Comparison of ENCODE assay signal across 20 cellular contexts in genomic region chr3:15632212-15632580, GRCh38. TPM values are rescaled to one million over a fixed set of nuclear protein-coding genes. Genes with fewer than 3 reads are reported as not detected.
A peak's percentile ranks its signal among the peaks of the same experiment; 100 is the strongest.
DNase-seq lines count a peak whose midpoint lies in the region; ATAC-seq, FAIRE-seq and TF ChIP-seq lines count a peak whose summit lies in the region.
"Had no signal": no experiment of that assay in that cellular context is flagged by ENCODE, and none has a peak within 500 bp of the region (broad histone marks: within the 10 kb centered on the region; RNA-seq: fewer than 3 reads in every experiment).

No MANE protein-coding gene starts in this region.

- no peak for TF ChIP-seq POLR2A in esophagus muscularis mucosa (IDR thresholded peaks at IDR 0.05; ENCODE audit: low read depth)
- TF ChIP-seq POLR2A in gastrocnemius medialis (IDR thresholded peaks at IDR 0.05): no peak
- no peak for TF ChIP-seq POLR2A in GM12892 (IDR thresholded peaks at IDR 0.05; ENCODE audit: low read depth, low read length)

- no peak overlapping the region for H3K23ac ChIP-seq in H9 (ENCODE audit: insufficient read length, low read depth, low read length)

- H3K4me3 Mint-ChIP-seq in H9: peak overlapping the region in 1 of 2 experiments; percentile 23; a peak in 2 of 5 replicates
- H3K4me3 Mint-ChIP-seq: activated CD4-positive, alpha-beta memory T cell treated with anti-CD3 and anti-CD28 coated beads, Interleukin-2, amount 10 ng/mL, durations not matched to agents 7 days and 5 days; activated naive CD8-positive, alpha-beta T cell treated with anti-CD3 and anti-CD28 coated beads, Interleukin-2, amount 10 ng/mL, durations not matched to agents 7 days and 5 days; activated T-cell treated with anti-CD3 and anti-CD28 coated beads, Interleukin-2, amount 50 U/mL, for 72 hours; neural progenitor cell had no signal

- H4K5ac ChIP-seq in H9 (ENCODE audit: insufficient read length, low read depth, low read length): no peak overlapping the region

- no peak overlapping the region for H2AFZ ChIP-seq in H9 (ENCODE audit: low read length)
- H2AFZ ChIP-seq: neural progenitor cell had no signal

- H3K79me2 ChIP-seq in H9 (ENCODE audit: insufficient read depth, low read length): no peaks in the 10 kb centered on the region

- H2BK120ac ChIP-seq in H9 (ENCODE audit: low read depth, low read length, poor library complexity, severe bottlenecking): no peak overlapping the region

- H3K27ac ChIP-seq in H9 (ENCODE audit: insufficient read length, low read depth, low read length) (no peak overlapping the region), VCaP (peak overlapping the region; percentile 84), esophagus muscularis mucosa (replicated peaks in 1 of 4) (peak overlapping the region; percentile 53 to 78 (median 68)), gastrocnemius medialis (peak overlapping the region; percentile 77 to 90 (median 84))
- H3K27ac ChIP-seq: KMS-11, neural progenitor cell, right atrium auricular region had no signal

- no peak for FAIRE-seq in GM12892 (lab: Jason Lieb, UNC)
- FAIRE-seq: bronchial epithelial cell, islet of Langerhans had no signal

- no peak overlapping the region for H3K14ac ChIP-seq in H9 (ENCODE audit: insufficient read depth, low read length)

- H3K9me3 ChIP-seq in H9 (ENCODE audit: control insufficient read depth, low read depth, low read length): no peaks in the 10 kb centered on the region
- H3K9me3 ChIP-seq in esophagus muscularis mucosa: no peaks in the 10 kb centered on the region
- H3K9me3 ChIP-seq in gastrocnemius medialis: no peaks in the 10 kb centered on the region
- H3K9me3 ChIP-seq: heart right ventricle, right atrium auricular region had no signal

- no peak overlapping the region for H3K9ac ChIP-seq in H9 (ENCODE audit: extremely low read depth, insufficient read length, low read length)
- H3K9ac ChIP-seq: KMS-11, neural progenitor cell had no signal

- peaks cover 4 to 5% (median 4%) of the 10 kb centered on the region in 3 experiments; a peak in 4 of 7 replicates for H3K36me3 Mint-ChIP-seq in H9 (ENCODE audit: insufficient read depth in 1 of 3, low read depth in 3 of 3)
- H3K36me3 Mint-ChIP-seq: activated naive CD8-positive, alpha-beta T cell treated with anti-CD3 and anti-CD28 coated beads, Interleukin-2, amount 10 ng/mL, durations not matched to agents 7 days and 5 days had no signal

- DNase-seq in H9: no peak
- DNase-seq in esophagus muscularis mucosa (ENCODE audit: extremely low spot score): no peak
- no peak for DNase-seq in gastrocnemius medialis
- no peak for DNase-seq in D341Med (ENCODE audit: low spot score)
- DNase-seq in GM12892 (ENCODE audit: insufficient read length): no peak
- DNase-seq in activated CD4-positive, alpha-beta T cell treated with anti-CD3 and anti-CD28 coated beads for 1 hour: no peak
- no peak for DNase-seq in DMS79 (lab: John Stamatoyannopoulos, UW)
- DNase-seq: activated CD4-positive, alpha-beta memory T cell treated with anti-CD3 and anti-CD28 coated beads, Interleukin-2, amount 10 ng/mL, durations not matched to agents 7 days and 5 days; activated naive CD8-positive, alpha-beta T cell treated with anti-CD3 and anti-CD28 coated beads, Interleukin-2, amount 10 ng/mL, durations not matched to agents 7 days and 5 days; activated T-cell treated with anti-CD3 and anti-CD28 coated beads, Interleukin-2, amount 50 U/mL, for 72 hours; heart right ventricle; NCI-H1105 treated with DMSO at 0.1 percent for 48 hours; NCI-H774 had no signal

- no peak overlapping the region for H2BK5ac ChIP-seq in H9 (ENCODE audit: insufficient read length, low read length)

- no peak overlapping the region for H2AK5ac ChIP-seq in H9 (ENCODE audit: insufficient read length, low read length)

- WGBS in H9 (ENCODE audit: extremely low coverage, insufficient read length, low lambda C conversion rate): no CpG with 5 or more reads among the region's 4 CpGs
- WGBS in esophagus muscularis mucosa: 92% methylated on average over 4 of the region's 4 CpGs

- intact Hi-C loops in esophagus muscularis mucosa (cut with DNase I): loop anchor here (10.0 kb wide), 1 partner anchor 613 kb away; no protein-coding TSS in a partner anchor
- intact Hi-C loops in gastrocnemius medialis (cut with DNase I; ENCODE audit: low total_unique reads): loop anchor here (5.0 to 10.0 kb wide), 3 partner anchors 230 to 545 kb away; no protein-coding TSS in a partner anchor

- no peak for TF ChIP-seq EP300 in esophagus muscularis mucosa (IDR thresholded peaks at IDR 0.05)

- H2BK12ac ChIP-seq in H9 (ENCODE audit: insufficient read length, low read depth, low read length): no peak overlapping the region

- H3K23me2 ChIP-seq in H9 (ENCODE audit: insufficient read length, low read depth, low read length, poor library complexity, severe bottlenecking): no peaks in the 10 kb centered on the region

- H2BK20ac ChIP-seq in H9 (ENCODE audit: low read depth, low read length, poor library complexity, severe bottlenecking): no peak overlapping the region

- no peak overlapping the region for H3K18ac ChIP-seq in H9 (ENCODE audit: insufficient read length, low read depth, low read length)

- H3K4me1 Mint-ChIP-seq in H9: peaks cover 66 to 69% of the 10 kb centered on the region in 2 experiments

- no peaks in the 10 kb centered on the region for H3K9me3 Mint-ChIP-seq in H9
- H3K9me3 Mint-ChIP-seq: activated CD4-positive, alpha-beta memory T cell treated with anti-CD3 and anti-CD28 coated beads, Interleukin-2, amount 10 ng/mL, durations not matched to agents 7 days and 5 days; activated naive CD8-positive, alpha-beta T cell treated with anti-CD3 and anti-CD28 coated beads, Interleukin-2, amount 10 ng/mL, durations not matched to agents 7 days and 5 days; activated T-cell treated with anti-CD3 and anti-CD28 coated beads, Interleukin-2, amount 50 U/mL, for 72 hours; neural progenitor cell had no signal

- H3K27ac Mint-ChIP-seq in H9: peak overlapping the region; percentile 59 to 96 (median 59); a peak in 5 of 7 replicates
- H3K27ac Mint-ChIP-seq: activated CD4-positive, alpha-beta memory T cell treated with anti-CD3 and anti-CD28 coated beads, Interleukin-2, amount 10 ng/mL, durations not matched to agents 7 days and 5 days; activated naive CD8-positive, alpha-beta T cell treated with anti-CD3 and anti-CD28 coated beads, Interleukin-2, amount 10 ng/mL, durations not matched to agents 7 days and 5 days; activated T-cell treated with anti-CD3 and anti-CD28 coated beads, Interleukin-2, amount 50 U/mL, for 72 hours; neural progenitor cell had no signal

- no peak for ATAC-seq in gastrocnemius medialis
- ATAC-seq: activated T-cell treated with anti-CD3 and anti-CD28 coated beads, Interleukin-2, amount 50 U/mL, for 72 hours; heart right ventricle had no signal

- no peak overlapping the region for H3T11ph ChIP-seq in H9 (ENCODE audit: low read length)

- H3K27me3 Mint-ChIP-seq in H9 (ENCODE audit: low read depth): no peaks in the 10 kb centered on the region
- H3K27me3 Mint-ChIP-seq: activated CD4-positive, alpha-beta memory T cell treated with anti-CD3 and anti-CD28 coated beads, Interleukin-2, amount 10 ng/mL, durations not matched to agents 7 days and 5 days; activated naive CD8-positive, alpha-beta T cell treated with anti-CD3 and anti-CD28 coated beads, Interleukin-2, amount 10 ng/mL, durations not matched to agents 7 days and 5 days had no signal

- H4K91ac ChIP-seq in H9 (ENCODE audit: insufficient read length, low read depth, low read length): no peak overlapping the region

- H3K36me3 ChIP-seq in esophagus muscularis mucosa: no peaks in the 10 kb centered on the region
- no peaks in the 10 kb centered on the region for H3K36me3 ChIP-seq in gastrocnemius medialis
- H3K36me3 ChIP-seq: heart right ventricle, neural progenitor cell, right atrium auricular region had no signal

- TF ChIP-seq CTCF in H9 (conservative IDR thresholded peaks at IDR 0.05) (no peak), VCaP (conservative IDR thresholded peaks at IDR 0.05) (no peak), esophagus muscularis mucosa (IDR thresholded peaks at IDR 0.05) (no peak), gastrocnemius medialis (IDR thresholded peaks at IDR 0.05 in 4 of 5, conservative IDR thresholded peaks at IDR 0.05 in 1 of 5) (no peak)

- H3K4ac ChIP-seq in H9 (ENCODE audit: low read depth, low read length): no peak overlapping the region

- no peaks in the 10 kb centered on the region for H4K20me1 ChIP-seq in H9 (ENCODE audit: control insufficient read depth, insufficient read depth, insufficient read length)

- H3K27me3 ChIP-seq in H9 (ENCODE audit: insufficient read depth, low read length) (no peaks in the 10 kb centered on the region), esophagus muscularis mucosa (no peaks in the 10 kb centered on the region), gastrocnemius medialis (no peaks in the 10 kb centered on the region)
- H3K27me3 ChIP-seq: heart right ventricle, neural progenitor cell, right atrium auricular region had no signal

- H3K4me2 ChIP-seq in H9 (ENCODE audit: insufficient read depth, insufficient read length, low read length): no peak overlapping the region
- H3K4me2 ChIP-seq: KMS-11 had no signal

- H3K4me3 ChIP-seq in esophagus muscularis mucosa (no peak overlapping the region), gastrocnemius medialis (no peak overlapping the region)
- H3K4me3 ChIP-seq: heart right ventricle, lung, neural progenitor cell, right atrium auricular region had no signal

- no peak overlapping the region for H2BK15ac ChIP-seq in H9 (ENCODE audit: low read depth, low read length)

- in situ Hi-C loops in gastrocnemius medialis (cut with MboI; ENCODE audit: low sequenced_read_pairs in 4 of 4): loop anchor here (5.0 to 25.0 kb wide), 4 partner anchors 180 to 613 kb away; no protein-coding TSS in a partner anchor

- H3K4me1 ChIP-seq in H9 (ENCODE audit: insufficient read depth, low read length): peaks cover 21% of the 10 kb centered on the region
- peaks cover 26 to 73% (median 64%) of the 10 kb centered on the region in 4 donors for H3K4me1 ChIP-seq in esophagus muscularis mucosa
- H3K4me1 ChIP-seq in gastrocnemius medialis: peaks cover 45 to 47% of the 10 kb centered on the region in 2 donors

- no peak overlapping the region for H3K56ac ChIP-seq in H9 (ENCODE audit: insufficient read length, low read depth, low read length)

- H3K79me1 ChIP-seq in H9 (ENCODE audit: insufficient read depth, low read depth, low read length, poor library complexity, severe bottlenecking): no peaks in the 10 kb centered on the region

- no peak overlapping the region for H4K8ac ChIP-seq in H9 (replicated peaks; ENCODE audit: insufficient read length, low read depth, low read length)

RNA-seq across cellular contexts. Expression of gene BTD, which starts 30.7 kb away (rescaled TPM):
- total RNA-seq in H9 (2021) (21.5 and 23.3 TPM in 2 replicates), esophagus muscularis mucosa (10 to 100 TPM; 38.5 to 65.2 (median 41.6) TPM), gastrocnemius medialis (10 to 100 TPM; 15.1 to 39.7 (median 26.0) TPM)
- 2.7 TPM for polyA plus RNA-seq in GM12892 (2012; ENCODE audit: missing spikeins)

RNA-seq across cellular contexts. Expression of gene HACL1, which starts 30.8 kb away (rescaled TPM):
- total RNA-seq in H9 (2021): 48.9 and 52.6 TPM in 2 replicates
- total RNA-seq in esophagus muscularis mucosa: 10 to 100 TPM; 19.3 to 27.0 (median 22.0) TPM
- total RNA-seq in gastrocnemius medialis: 10 to 100 TPM; 23.5 to 27.1 (median 24.5) TPM
- 15.6 TPM for polyA plus RNA-seq in GM12892 (2012; ENCODE audit: missing spikeins)
